29 cellular contexts compared by ENCODE assay signal in the genomic region with DNA sequence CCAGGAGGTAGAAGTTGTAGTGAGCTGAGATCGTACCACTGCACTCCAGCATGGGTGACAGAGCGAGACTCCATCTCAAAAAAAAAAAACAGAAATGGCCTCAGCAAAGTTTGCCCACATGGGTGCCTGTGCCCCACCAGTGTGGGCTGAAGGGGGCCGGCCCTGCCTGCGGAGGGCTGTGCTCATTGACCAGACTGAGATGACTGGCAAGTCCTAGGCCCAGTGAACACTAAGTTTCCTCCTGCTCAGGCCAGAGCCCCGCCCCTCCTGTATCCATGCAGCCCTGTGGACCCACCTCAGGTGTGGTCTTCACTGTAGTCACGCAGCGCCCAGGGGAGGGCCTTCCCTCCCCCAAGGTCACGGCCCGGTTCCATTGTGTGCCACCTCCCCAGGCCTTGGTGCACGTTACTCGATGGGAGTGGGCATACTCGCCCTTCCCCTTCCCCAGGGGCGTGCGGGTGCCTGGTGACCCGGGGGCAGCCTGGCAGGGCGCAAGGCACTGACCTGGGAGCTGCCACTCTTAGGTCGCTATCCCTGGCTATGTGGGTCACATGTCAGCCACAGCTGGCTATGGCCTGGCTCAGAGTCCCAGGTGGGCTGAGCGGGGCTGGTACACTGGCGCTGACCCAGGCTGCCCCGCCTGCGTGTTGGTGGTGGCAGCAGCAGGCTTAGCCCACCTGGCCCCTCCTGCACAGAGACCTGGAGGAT. TPM values are rescaled to one million over a fixed set of nuclear protein-coding genes. Genes with fewer than 3 reads are reported as not detected.
A peak's percentile ranks its signal among the peaks of the same experiment; 100 is the strongest.
DNase-seq lines count a peak whose midpoint lies in the region; ATAC-seq, FAIRE-seq and TF ChIP-seq lines count a peak whose summit lies in the region.
"Had no signal": no experiment of that assay in that cellular context is flagged by ENCODE, and none has a peak within 500 bp of the region (broad histone marks: within the 10 kb centered on the region; RNA-seq: fewer than 3 reads in every experiment).

No MANE protein-coding gene starts in this region.

- no peak for TF ChIP-seq RAD21 in K562 (CRISPR knock-in tag; conservative IDR thresholded peaks at IDR 0.05 in 1 of 2, IDR thresholded peaks at IDR 0.05 in 1 of 2)

- in situ Hi-C loops in K562 (cut with MboI) = no loop called here

- no peak overlapping the region for H3K4me2 ChIP-seq in OCI-LY7 (ENCODE audit: low read length)
- no peak overlapping the region for H3K4me2 ChIP-seq in K562 (ENCODE audit: insufficient read depth, low read length)

- no peak overlapping the region for H3K27ac Mint-ChIP-seq in CD4-positive, alpha-beta T cell
- no peak overlapping the region for H3K27ac Mint-ChIP-seq in nephron progenitor cell
- H3K27ac Mint-ChIP-seq: activated naive CD8-positive, alpha-beta T cell treated with anti-CD3 and anti-CD28 coated beads, Interleukin-2, amount 10 ng/mL, durations not matched to agents 7 days and 5 days; CD14-positive monocyte; natural killer cell; type B pancreatic cell had no signal

- no peaks in the 10 kb centered on the region for H3K9me2 ChIP-seq in OCI-LY7 (ENCODE audit: insufficient read depth, low read length)

- no TSS peak for BruUV-seq in OCI-LY7 (replicated peaks; lab: Mats Ljungman, UMichigan)
- BruUV-seq in K562 (replicated peaks; lab: Mats Ljungman, UMichigan) = no TSS peak

- H3K9me3 ChIP-seq in CD4-positive, alpha-beta T cell (ENCODE audit: control insufficient read depth, low read length) = no peaks in the 10 kb centered on the region
- H3K9me3 ChIP-seq in OCI-LY7 (ENCODE audit: low read length) = no peaks in the 10 kb centered on the region
- no peaks in the 10 kb centered on the region for H3K9me3 ChIP-seq in K562 (replicated peaks; ENCODE audit: control insufficient read depth, insufficient read depth, low read depth, low read length)
- H3K9me3 ChIP-seq: ascending aorta, esophagus muscularis mucosa, heart right ventricle, lower lobe of right lung had no signal

- peak overlapping the region; percentile 7 for H3K27ac ChIP-seq in CD4-positive, alpha-beta T cell (ENCODE audit: low read depth, low read length)
- no peak overlapping the region for H3K27ac ChIP-seq in OCI-LY7 (ENCODE audit: low read depth, low read length, poor library complexity, severe bottlenecking)
- no peak overlapping the region for H3K27ac ChIP-seq in K562 (ENCODE audit: extremely low read depth, low read depth, low read length)
- H3K27ac ChIP-seq: ascending aorta, cardiac muscle cell, esophagus muscularis mucosa, heart right ventricle, lower lobe of right lung had no signal

- H3K4me1 ChIP-seq in OCI-LY7 (ENCODE audit: insufficient read depth, low read length, poor library complexity, severe bottlenecking) = no peaks in the 10 kb centered on the region
- peaks cover 5 to 53% of the 10 kb centered on the region in 2 experiments; a peak in 4 of 5 replicates for H3K4me1 ChIP-seq in K562 (replicated peaks in 1 of 2; ENCODE audit: control insufficient read depth in 2 of 2, insufficient read depth in 2 of 2, low read length in 2 of 2)

- no peak for FAIRE-seq in K562 (lab: Jason Lieb, UNC)
- FAIRE-seq: GM12892 had no signal

- WGBS in K562 (ENCODE audit: insufficient coverage, low coverage, missing lambda C conversion rate) = 92% methylated on average over 20 of the region's 21 CpGs

- no peak for TF ChIP-seq EP300 in K562 (IDR thresholded peaks at IDR 0.05; ENCODE audit: low read length)

- peak; percentile 89 for DNase-seq in 8988T
- no peak for DNase-seq in CD4-positive, alpha-beta T cell
- DNase-seq in OCI-LY7 (ENCODE audit: low spot score) = peak; percentile 27
- DNase-seq in K562 (ENCODE audit: extremely low read depth in 1 of 4, low spot score in 3 of 4) = no peak
- DNase-seq in cardiac septum (ENCODE audit: low spot score) = no peak
- DNase-seq in nephron progenitor cell = no peak
- DNase-seq: activated CD4-positive, alpha-beta T cell treated with anti-CD3 and anti-CD28 coated beads, Interleukin-2, amount 50 U/mL, for 48 hours; activated effector memory CD4-positive, alpha-beta T cell treated with anti-CD3 and anti-CD28 coated beads, Interleukin-2, amount 50 U/mL, for 16 hours; activated naive CD8-positive, alpha-beta T cell treated with anti-CD3 and anti-CD28 coated beads, Interleukin-2, amount 10 ng/mL, durations not matched to agents 7 days and 5 days; activated T-cell treated with anti-CD3 and anti-CD28 coated beads for 4 hours; Calu3; cortex of kidney; EL; foreskin melanocyte; heart right ventricle; kidney glomerular epithelial cell; lower lobe of right lung; natural killer cell; NCI-H1417 treated with DMSO at 0.1 percent for 48 hours; NCI-H2081 treated with DMSO at 0.1 percent for 48 hours; NCI-H226 had no signal

- TF ChIP-seq CTCF in CD4-positive, alpha-beta T cell (IDR thresholded peaks at IDR 0.05) = no peak
- no peak for TF ChIP-seq CTCF in OCI-LY7 (conservative IDR thresholded peaks at IDR 0.05; ENCODE audit: low read length)
- TF ChIP-seq CTCF in K562 (IDR thresholded peaks at IDR 0.05 in 2 of 3, conservative IDR thresholded peaks at IDR 0.05 in 1 of 3; ENCODE audit: insufficient read depth in 2 of 3, low read depth in 1 of 3, low read length in 3 of 3) = no peak
- TF ChIP-seq CTCF in nephron progenitor cell (IDR thresholded peaks at IDR 0.05) = no peak

- intact Hi-C loops in CD4-positive, alpha-beta T cell (cut with DNase I, micrococcal nuclease) = loop anchor here in 1 of 2 experiments (5.0 kb wide), 1 partner anchor 568 kb away; the partner anchor contains the start of gene KIF26A
- intact Hi-C loops in OCI-LY7 (cut with micrococcal nuclease; ENCODE audit: unreplicated experiment) (no loop called here), K562 (cut with micrococcal nuclease) (no loop called here), cardiac septum (cut with DNase I) (no loop called here)

- H3K4me3 Mint-ChIP-seq in CD4-positive, alpha-beta T cell = no peak overlapping the region
- H3K4me3 Mint-ChIP-seq in nephron progenitor cell = no peak overlapping the region
- H3K4me3 Mint-ChIP-seq: activated naive CD8-positive, alpha-beta T cell treated with anti-CD3 and anti-CD28 coated beads, Interleukin-2, amount 10 ng/mL, durations not matched to agents 7 days and 5 days; CD14-positive monocyte; natural killer cell; type B pancreatic cell had no signal

- H3K4me1 Mint-ChIP-seq in CD4-positive, alpha-beta T cell (ENCODE audit: low read depth) = peaks cover 5% of the 10 kb centered on the region
- H3K4me1 Mint-ChIP-seq in nephron progenitor cell = peaks cover 20% of the 10 kb centered on the region

- no peak overlapping the region for H3K9ac ChIP-seq in K562 (ENCODE audit: insufficient read depth in 1 of 2, low read depth in 2 of 2, low read length in 2 of 2)

- H3K4me3 ChIP-seq in OCI-LY7 (ENCODE audit: low read depth, low read length, poor library complexity, severe bottlenecking) (no peak overlapping the region), K562 (no peak overlapping the region)
- H3K4me3 ChIP-seq: ascending aorta, cardiac muscle cell, esophagus muscularis mucosa, heart right ventricle, lower lobe of right lung had no signal

- H2AFZ ChIP-seq in OCI-LY7 (ENCODE audit: low read length) (no peak overlapping the region), K562 (ENCODE audit: low read depth, low read length) (no peak overlapping the region)

- H3K36me3 ChIP-seq in OCI-LY7 (ENCODE audit: insufficient read depth, low read length) (peaks cover 27% of the 10 kb centered on the region), K562 (ENCODE audit: control insufficient read depth, insufficient read depth, low read length) (peaks cover 33% of the 10 kb centered on the region; the same call in 2 of the 3 replicates)
- H3K36me3 ChIP-seq: cardiac muscle cell had no signal

- CTCF ChIA-PET in CD4-positive, alpha-beta T cell (lab: Charles Lee) = no interaction called here
- CTCF ChIA-PET in OCI-LY7 (lab: Charles Lee; ENCODE audit: unreplicated experiment) (no interaction called here), K562 (lab: Yijun Ruan, JAX; ENCODE audit: low intra/inter-chr PET ratio) (no interaction called here)

- POLR2A ChIA-PET in CD4-positive, alpha-beta T cell (lab: Charles Lee) = no interaction called here
- POLR2A ChIA-PET in OCI-LY7 (lab: Charles Lee) (interaction anchor here (1.2 kb wide), 1 partner anchor 47 kb away, joined by 4 read pairs; no protein-coding TSS in a partner anchor), K562 (lab: Yijun Ruan, JAX) (no interaction called here)

- no peak for TF ChIP-seq POLR2A in K562 (conservative IDR thresholded peaks at IDR 0.05)

- H4K20me1 ChIP-seq in OCI-LY7 (ENCODE audit: insufficient read depth, low read length) (no peaks in the 10 kb centered on the region), K562 (replicated peaks; ENCODE audit: control insufficient read depth, insufficient read depth, low read length) (no peaks in the 10 kb centered on the region)

- H3K27me3 ChIP-seq in CD4-positive, alpha-beta T cell (ENCODE audit: control insufficient read depth, insufficient read depth, low read length) = no peaks in the 10 kb centered on the region
- H3K27me3 ChIP-seq in K562 (ENCODE audit: control insufficient read depth in 2 of 2, insufficient read depth in 2 of 2, low read length in 2 of 2) = no peaks in the 10 kb centered on the region
- H3K27me3 ChIP-seq: ascending aorta, cardiac muscle cell, esophagus muscularis mucosa, heart right ventricle had no signal

- H3K36me3 Mint-ChIP-seq in CD4-positive, alpha-beta T cell (ENCODE audit: low read depth) = peaks cover 23% of the 10 kb centered on the region
- peaks cover 23% of the 10 kb centered on the region for H3K36me3 Mint-ChIP-seq in nephron progenitor cell (ENCODE audit: low read depth)
- H3K36me3 Mint-ChIP-seq: natural killer cell had no signal

- H3K9me1 ChIP-seq in K562 (ENCODE audit: control insufficient read depth, insufficient read depth, low read length) = no peaks in the 10 kb centered on the region

- H3K9me3 Mint-ChIP-seq in CD4-positive, alpha-beta T cell = no peaks in the 10 kb centered on the region
- H3K9me3 Mint-ChIP-seq in nephron progenitor cell = peaks cover 7% of the 10 kb centered on the region
- H3K9me3 Mint-ChIP-seq: activated naive CD8-positive, alpha-beta T cell treated with anti-CD3 and anti-CD28 coated beads, Interleukin-2, amount 10 ng/mL, durations not matched to agents 7 days and 5 days; CD14-positive monocyte; natural killer cell; type B pancreatic cell had no signal

- no peaks in the 10 kb centered on the region for H3K27me3 Mint-ChIP-seq in CD4-positive, alpha-beta T cell
- peaks cover 8% of the 10 kb centered on the region for H3K27me3 Mint-ChIP-seq in nephron progenitor cell (ENCODE audit: low read depth, poor library complexity)
- H3K27me3 Mint-ChIP-seq: activated naive CD8-positive, alpha-beta T cell treated with anti-CD3 and anti-CD28 coated beads, Interleukin-2, amount 10 ng/mL, durations not matched to agents 7 days and 5 days; type B pancreatic cell had no signal

- H3K79me2 ChIP-seq in OCI-LY7 (ENCODE audit: insufficient read depth, low read depth, low read length) = no peaks in the 10 kb centered on the region
- no peaks in the 10 kb centered on the region for H3K79me2 ChIP-seq in K562 (ENCODE audit: control insufficient read depth, insufficient read depth, low read length)

- ATAC-seq in CD4-positive, alpha-beta T cell (ENCODE audit: poor library complexity) = no peak
- no peak for ATAC-seq in K562
- no peak for ATAC-seq in HG03457 (IDR thresholded peaks at IDR 0.05; ENCODE audit: unreplicated experiment)
- ATAC-seq in HG03175 (IDR thresholded peaks at IDR 0.05; ENCODE audit: unreplicated experiment) = no peak
- ATAC-seq: heart right ventricle, lower lobe of right lung, natural killer cell had no signal

RNA-seq across cellular contexts. Expression of gene INF2, which starts 16.1 kb away (rescaled TPM):
- total RNA-seq in CD4-positive, alpha-beta T cell = 10 to 100 TPM; 74.9 to 76.9 TPM
- total RNA-seq in OCI-LY7 (2014; rRNA removed; shearing (Covaris generic)) = 32.7 and 39.4 TPM in 2 replicates
- total RNA-seq in OCI-LY7 (2022) = 43.4 and 51.6 TPM in 2 replicates
- 30.6 and 91.0 TPM in 2 replicates for total RNA-seq in K562 (2011; cell fraction: chromatin; rRNA removed; ENCODE audit: low replicate concordance)
- total RNA-seq in K562 (2011; cell fraction: nucleolus; rRNA removed) = 44.5 and 47.5 TPM in 2 replicates
- 33.6 and 37.9 TPM in 2 replicates for total RNA-seq in K562 (2011; cell fraction: nucleoplasm; rRNA removed)
- total RNA-seq in K562 (2014; rRNA removed) = 24.9 and 28.8 TPM in 2 replicates
- 2.8 and 4.4 TPM in 2 replicates for total RNA-seq in K562 (2014; rRNA removed; fragmentation: Illumina TruSeq; extraction: Trizol)
- 7.8 and 8.7 TPM in 2 replicates for total RNA-seq in K562 (2015; rRNA removed; fragmentation: Illumina TruSeq; extraction: Trizol)
- 30.7 and 31.3 TPM in 2 replicates for total RNA-seq in K562 (2021)
- polyA plus RNA-seq in K562 (2011; rRNA removed) = 8.3 and 13.8 TPM in 2 replicates
- 13.6 and 29.1 TPM in 2 replicates for polyA plus RNA-seq in K562 (2011; cell fraction: cytosol; rRNA removed)
- polyA plus RNA-seq in K562 (2011; cell fraction: nucleus; rRNA removed) = 35.1 and 63.6 TPM in 2 replicates
- 15.0 and 19.9 TPM in 2 replicates for polyA plus RNA-seq in K562 (2012)
- polyA plus RNA-seq in K562 (2014; fragmentation: Illumina TruSeq; extraction: Trizol) = 7.2 and 12.4 TPM in 2 replicates
- polyA plus RNA-seq in K562 (2014; fragmentation: Nextera tagmentation; extraction: Ambion mirVana) = 1 to 10 TPM in 1 of 2 experiments, under 1 TPM in 1; 0.56 to 1.4 TPM
- polyA plus RNA-seq in K562 (2014; rRNA removed) = 26.2 and 28.2 TPM in 2 replicates
- polyA minus RNA-seq in K562 (2011; rRNA and poly(A)+ RNA removed) = 3.5 and 6.1 TPM in 2 replicates
- polyA minus RNA-seq in K562 (2011; cell fraction: cytosol; rRNA and poly(A)+ RNA removed) = 8.0 and 13.7 TPM in 2 replicates
- polyA minus RNA-seq in K562 (2011; cell fraction: nucleus; rRNA and poly(A)+ RNA removed) = 9.4 and 12.0 TPM in 2 replicates
- total RNA-seq in cardiac septum = 41.2 TPM

RNA-seq across cellular contexts. Expression of gene ADSS1, which starts 18.5 kb away (rescaled TPM):
- 1 to 10 TPM; 2.0 to 2.7 TPM for total RNA-seq in CD4-positive, alpha-beta T cell
- not detected in 2 replicates for total RNA-seq in OCI-LY7 (2014; rRNA removed; shearing (Covaris generic))
- total RNA-seq in OCI-LY7 (2022) = 2.1 and 2.8 TPM in 2 replicates
- total RNA-seq in K562 (2011; cell fraction: chromatin; rRNA removed; ENCODE audit: low replicate concordance) = 17.1 and 35.0 TPM in 2 replicates
- 12.5 and 17.5 TPM in 2 replicates for total RNA-seq in K562 (2011; cell fraction: nucleolus; rRNA removed)
- total RNA-seq in K562 (2011; cell fraction: nucleoplasm; rRNA removed) = 16.8 and 20.0 TPM in 2 replicates
- 4.4 and 5.9 TPM in 2 replicates for total RNA-seq in K562 (2014; rRNA removed)
- 2.0 and 2.2 TPM in 2 replicates for total RNA-seq in K562 (2014; rRNA removed; fragmentation: Illumina TruSeq; extraction: Trizol)
- 3.5 and 3.6 TPM in 2 replicates for total RNA-seq in K562 (2015; rRNA removed; fragmentation: Illumina TruSeq; extraction: Trizol)
- total RNA-seq in K562 (2021) = 4.2 and 4.9 TPM in 2 replicates
- 4.2 and 5.2 TPM in 2 replicates for polyA plus RNA-seq in K562 (2011; rRNA removed)
- 2.7 and 4.0 TPM in 2 replicates for polyA plus RNA-seq in K562 (2011; cell fraction: cytosol; rRNA removed)
- 39.1 and 54.9 TPM in 2 replicates for polyA plus RNA-seq in K562 (2011; cell fraction: nucleus; rRNA removed)
- polyA plus RNA-seq in K562 (2012) = 6.0 and 16.4 TPM in 2 replicates
- 3.9 and 4.3 TPM in 2 replicates for polyA plus RNA-seq in K562 (2014; fragmentation: Illumina TruSeq; extraction: Trizol)
- polyA plus RNA-seq in K562 (2014; fragmentation: Nextera tagmentation; extraction: Ambion mirVana) = under 1 TPM; 0.53 to 0.74 TPM
- 3.6 and 5.3 TPM in 2 replicates for polyA plus RNA-seq in K562 (2014; rRNA removed)
- 2.6 and 2.7 TPM in 2 replicates for polyA minus RNA-seq in K562 (2011; rRNA and poly(A)+ RNA removed)
- polyA minus RNA-seq in K562 (2011; cell fraction: cytosol; rRNA and poly(A)+ RNA removed) = 1.3 and 1.6 TPM in 2 replicates
- 6.4 and 9.8 TPM in 2 replicates for polyA minus RNA-seq in K562 (2011; cell fraction: nucleus; rRNA and poly(A)+ RNA removed)
- 114 TPM for total RNA-seq in cardiac septum

RNA-seq across cellular contexts. Expression of gene SIVA1, which starts 47.5 kb away (rescaled TPM):
- total RNA-seq in CD4-positive, alpha-beta T cell = 100 to 1,000 TPM; 111 to 124 TPM
- 215 and 244 TPM in 2 replicates for total RNA-seq in OCI-LY7 (2014; rRNA removed; shearing (Covaris generic))
- total RNA-seq in OCI-LY7 (2022) (88.3 and 111 TPM in 2 replicates), K562 (2014; rRNA removed) (186 and 216 TPM in 2 replicates), K562 (2014; rRNA removed; fragmentation: Illumina TruSeq; extraction: Trizol) (4.8 and 6.1 TPM in 2 replicates), K562 (2015; rRNA removed; fragmentation: Illumina TruSeq; extraction: Trizol) (55.9 and 57.8 TPM in 2 replicates), K562 (2021) (111 and 113 TPM in 2 replicates), cardiac septum (50.9 TPM)
- 12.2 and 40.0 TPM in 2 replicates for total RNA-seq in K562 (2011; cell fraction: chromatin; rRNA removed; ENCODE audit: low replicate concordance)
- total RNA-seq in K562 (2011; cell fraction: nucleolus; rRNA removed) = 43.4 and 62.2 TPM in 2 replicates
- 31.2 and 34.7 TPM in 2 replicates for total RNA-seq in K562 (2011; cell fraction: nucleoplasm; rRNA removed)
- polyA plus RNA-seq in K562 (2011; rRNA removed) (54.2 and 66.2 TPM in 2 replicates), K562 (2014; fragmentation: Illumina TruSeq; extraction: Trizol) (7.8 and 43.9 TPM in 2 replicates), K562 (2014; fragmentation: Nextera tagmentation; extraction: Ambion mirVana) (10 to 100 TPM in 1 of 2 experiments, 1 to 10 TPM in 1; 4.2 to 20.6 TPM), K562 (2014; rRNA removed) (138 and 148 TPM in 2 replicates)
- polyA plus RNA-seq in K562 (2011; cell fraction: cytosol; rRNA removed) = 115 and 354 TPM in 2 replicates
- polyA plus RNA-seq in K562 (2011; cell fraction: nucleus; rRNA removed) = 75.6 and 121 TPM in 2 replicates
- polyA plus RNA-seq in K562 (2012) = 69.5 and 80.9 TPM in 2 replicates
- polyA minus RNA-seq in K562 (2011; rRNA and poly(A)+ RNA removed) = 6.6 and 10.6 TPM in 2 replicates
- 31.0 and 34.2 TPM in 2 replicates for polyA minus RNA-seq in K562 (2011; cell fraction: cytosol; rRNA and poly(A)+ RNA removed)
- polyA minus RNA-seq in K562 (2011; cell fraction: nucleus; rRNA and poly(A)+ RNA removed) = 16.2 and 20.1 TPM in 2 replicates

Comparison
In these comparisons a context has a peak if more than half of its experiments do, and no peak if none do; other contexts are left out.
1. DNase-seq: peak in 8988T (single experiment) and OCI-LY7 (single experiment); none in CD4-positive, alpha-beta T cell (0 of 10), K562 (0 of 4), cardiac septum (single experiment) and nephron progenitor cell (single experiment).